In the genomic region with DNA sequence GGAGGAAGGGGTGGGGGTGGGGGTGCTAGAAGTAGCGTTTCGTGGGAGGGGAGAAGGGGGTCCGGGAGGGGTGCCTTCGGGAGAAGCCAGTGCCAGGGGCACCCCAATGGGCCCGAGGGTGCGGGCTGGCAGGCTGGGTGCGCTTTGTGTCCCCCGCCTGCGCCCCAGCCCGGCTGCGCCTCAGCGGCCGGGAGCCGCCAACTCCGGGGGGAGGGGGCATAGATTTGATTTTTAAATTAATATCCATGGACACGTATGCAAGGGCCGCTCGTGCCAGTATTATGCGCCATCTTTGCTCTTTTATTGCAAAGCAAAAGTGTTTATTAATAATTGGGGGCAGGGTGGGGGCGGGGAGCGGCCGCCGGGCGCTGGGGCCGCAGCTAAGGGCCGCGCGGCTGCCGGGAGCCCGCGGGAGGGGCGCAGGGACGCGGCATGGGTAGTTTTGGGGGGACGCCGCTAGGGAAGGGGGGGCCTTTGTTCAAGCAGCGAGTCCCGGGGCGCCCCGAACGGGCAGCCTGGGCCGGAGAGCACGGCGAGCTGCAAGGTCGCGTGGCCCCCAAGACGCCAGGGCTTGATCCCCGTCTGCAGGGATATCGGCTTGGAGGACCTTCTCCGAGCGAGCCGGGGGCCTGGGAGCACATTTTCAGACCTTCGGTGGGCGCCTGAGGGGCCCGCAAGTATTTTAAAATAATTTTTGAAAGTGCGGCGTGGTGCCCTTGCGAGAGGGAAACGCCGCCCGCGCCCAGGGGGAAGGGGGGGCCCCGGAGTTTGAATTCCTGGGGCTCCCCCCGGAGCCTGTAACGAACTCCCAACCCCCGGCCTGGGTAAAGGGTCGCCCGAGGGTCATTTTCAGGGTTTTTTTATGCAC, we compare ENCODE assay signal across 8 cellular contexts. TPM values are rescaled to one million over a fixed set of nuclear protein-coding genes. Genes with fewer than 3 reads are reported as not detected.
DNase-seq lines count a peak whose midpoint lies in the region; ATAC-seq and TF ChIP-seq lines count a peak whose summit lies in the region.

No MANE protein-coding gene starts in this region.

- TF ChIP-seq CTCF in BJ (IDR thresholded peaks at IDR 0.05; ENCODE audit: insufficient read depth, low read depth, low read length) (no peak), NB4 (IDR thresholded peaks at IDR 0.05; ENCODE audit: low read depth, low read length) (no peak), neural cell (IDR thresholded peaks at IDR 0.05; ENCODE audit: poor library complexity, severe bottlenecking) (no peak)

- H2AFZ ChIP-seq in neural cell (ENCODE audit: low read depth, low read length) = no peak overlapping the region

- no peaks in the 10 kb centered on the region for H3K27me3 ChIP-seq in BJ (ENCODE audit: control insufficient read depth, insufficient read depth, low read length)
- peaks cover 48% of the 10 kb centered on the region for H3K27me3 ChIP-seq in effector memory CD4-positive, alpha-beta T cell (replicated peaks; ENCODE audit: control insufficient read depth, insufficient read depth, low read length, poor library complexity, severe bottlenecking)
- H3K27me3 ChIP-seq in neural cell (ENCODE audit: insufficient read depth, low read depth, low read length) = peaks cover 71% of the 10 kb centered on the region

- POLR2A ChIA-PET in BJ (lab: Charles Lee) = no interaction called here

- no peaks in the 10 kb centered on the region for H3F3A ChIP-seq in neural cell (ENCODE audit: insufficient read depth, low read length, poor library complexity, severe bottlenecking)

- no peak for TF ChIP-seq RAD21 in neural cell (conservative IDR thresholded peaks at IDR 0.05)

- H3K4me3 ChIP-seq in BJ (ENCODE audit: low read depth, low read length) (peak overlapping the region; percentile 87), NB4 (ENCODE audit: low read depth, low read length) (peak overlapping the region; percentile 71), neural cell (ENCODE audit: low read length) (peak overlapping the region; percentile 40)
- H3K4me3 ChIP-seq in effector memory CD4-positive, alpha-beta T cell (ENCODE audit: insufficient read depth, low read depth, low read length, poor library complexity, severe bottlenecking) = peak overlapping the region; percentile 73

- no peaks in the 10 kb centered on the region for H3K9me3 ChIP-seq in effector memory CD4-positive, alpha-beta T cell (ENCODE audit: control insufficient read depth, low read length)
- H3K9me3 ChIP-seq in neural cell (ENCODE audit: low read length) = no peaks in the 10 kb centered on the region

- TF ChIP-seq POLR2A in NB4 (IDR thresholded peaks at IDR 0.05; ENCODE audit: extremely low read depth, insufficient read length) = no peak

- ATAC-seq in GM18861 (IDR thresholded peaks at IDR 0.05; ENCODE audit: unreplicated experiment) = no peak
- ATAC-seq in HG02870 (IDR thresholded peaks at IDR 0.05; ENCODE audit: unreplicated experiment) = no peak
- no peak for ATAC-seq in GM18520 (IDR thresholded peaks at IDR 0.05; ENCODE audit: unreplicated experiment)

- no peaks in the 10 kb centered on the region for H4K20me1 ChIP-seq in neural cell (ENCODE audit: insufficient read depth)

- H3K9me2 ChIP-seq in neural cell (ENCODE audit: insufficient read depth, low read length) = no peaks in the 10 kb centered on the region

- no peak for TF ChIP-seq EP300 in neural cell (conservative IDR thresholded peaks at IDR 0.05; ENCODE audit: poor library complexity, severe bottlenecking)

- no peak overlapping the region for H3K4me2 ChIP-seq in neural cell (ENCODE audit: low read length)

- peaks cover 29% of the 10 kb centered on the region for H3K36me3 ChIP-seq in BJ (ENCODE audit: control insufficient read depth, insufficient read depth, low read length)
- H3K36me3 ChIP-seq in effector memory CD4-positive, alpha-beta T cell (ENCODE audit: control insufficient read depth, insufficient read depth, low read length) = no peaks in the 10 kb centered on the region
- no peaks in the 10 kb centered on the region for H3K36me3 ChIP-seq in neural cell (ENCODE audit: insufficient read depth, low read length)

- DNase-seq in BJ (ENCODE audit: low read depth) (no peak), NB4 (ENCODE audit: low read depth) (peak; percentile 45), NCI-H1694 (lab: John Stamatoyannopoulos, UW) (no peak)
- DNase-seq in effector memory CD4-positive, alpha-beta T cell = no peak

- no peak overlapping the region for H3K27ac ChIP-seq in effector memory CD4-positive, alpha-beta T cell (ENCODE audit: insufficient read depth, low read length, poor library complexity, severe bottlenecking)
- no peak overlapping the region for H3K27ac ChIP-seq in neural cell (ENCODE audit: low read length)

- H3K9ac ChIP-seq in neural cell (ENCODE audit: low read length) = no peak overlapping the region

- CTCF ChIA-PET in BJ (lab: Yijun Ruan, JAX) = interaction anchor here (0.7 to 7.0 kb wide), 16 partner anchors 18 to 634 kb away, joined by 3 to 82 read pairs (median 4); partner anchors contain the start of gene MYEOV

- H3K79me2 ChIP-seq in neural cell (replicated peaks; ENCODE audit: insufficient read depth, low read length) = no peaks in the 10 kb centered on the region

- H3K4me1 ChIP-seq in effector memory CD4-positive, alpha-beta T cell (ENCODE audit: control insufficient read depth, insufficient read depth, low read length, poor library complexity, severe bottlenecking) = peaks cover 58% of the 10 kb centered on the region

TF ChIP-seq in neural cell, 6 proteins besides CTCF, POLR2A, EP300 and RAD21:
- TF ChIP-seq SMC3 (conservative IDR thresholded peaks at IDR 0.05; ENCODE audit: poor library complexity) (no peak), EZH2 (IDR thresholded peaks at IDR 0.05; ENCODE audit: borderline replicate concordance, insufficient read depth, low read length, poor library complexity, severe bottlenecking) (peak; percentile 59), POLR2AphosphoS5 (IDR thresholded peaks at IDR 0.05) (no peak)

RNA-seq across cellular contexts. Expression of gene CCND1, which starts 1.0 kb away (rescaled TPM):
- polyA plus RNA-seq in BJ (2011; rRNA removed) (186 and 307 TPM in 2 replicates), neural cell (1.7 and 2.7 TPM in 2 replicates)
- polyA minus RNA-seq in BJ (2011; rRNA and poly(A)+ RNA removed) = 448 and 688 TPM in 2 replicates
- 4.1 and 5.7 TPM in 2 replicates for polyA minus RNA-seq in neural cell

RNA-seq across cellular contexts. Expression of gene LTO1, which starts 33.2 kb away (rescaled TPM):
- polyA plus RNA-seq in BJ (2011; rRNA removed) = 13.7 and 14.5 TPM in 2 replicates
- 6.7 and 7.5 TPM in 2 replicates for polyA minus RNA-seq in BJ (2011; rRNA and poly(A)+ RNA removed)
- 44.4 and 47.9 TPM in 2 replicates for polyA plus RNA-seq in neural cell
- 24.8 and 28.0 TPM in 2 replicates for polyA minus RNA-seq in neural cell

Comparison
In these comparisons a context has a peak if more than half of its experiments do, and no peak if none do; other contexts are left out.
1. RNA of gene CCND1, which starts 1.0 kb away (polyA plus RNA-seq): 186 to 307 TPM in BJ; 1.7 to 2.7 TPM in neural cell; every median in the first group is over 10 times any median in the second.
2. Peak in every context shown above with its lines, with median percentiles within 50 percentile points of each other: H3K4me3 ChIP-seq.